13 cellular contexts compared by ENCODE assay signal in genomic region chr12:104050436-104050835, GRCh38. TPM values are rescaled to one million over a fixed set of nuclear protein-coding genes. Genes with fewer than 3 reads are reported as not detected.
DNase-seq lines count a peak whose midpoint lies in the region; ATAC-seq, FAIRE-seq and TF ChIP-seq lines count a peak whose summit lies in the region.
"Had no signal": no experiment of that assay in that cellular context is flagged by ENCODE, and none has a peak within 500 bp of the region (broad histone marks: within the 10 kb centered on the region; RNA-seq: fewer than 3 reads in every experiment).

No MANE protein-coding gene starts in this region.

- H4K5ac ChIP-seq in H1 (ENCODE audit: insufficient read length, low read depth, low read length), result no peak overlapping the region

- peak overlapping the region; percentile 75 for H2BK120ac ChIP-seq in H1 (replicated peaks; ENCODE audit: low read depth, low read length)

- H2AK5ac ChIP-seq in H1 (ENCODE audit: low read depth, low read length), result no peak overlapping the region

- H3K4me1 ChIP-seq in H1 (replicated peaks in 1 of 4; ENCODE audit: control insufficient read depth in 3 of 4, insufficient read depth in 4 of 4, low read length in 3 of 4) (peaks cover 2 to 9% (median 6%) of the 10 kb centered on the region in 4 experiments; a peak in 4 of 7 replicates), muscle layer of duodenum (ENCODE audit: control insufficient read depth in 1 of 2, insufficient read depth in 2 of 2, low read length in 2 of 2) (peaks cover 0 to 25% of the 10 kb centered on the region in 2 donors), urinary bladder (ENCODE audit: insufficient read depth) (no peaks in the 10 kb centered on the region)

- no peaks in the 10 kb centered on the region for H3K36me3 ChIP-seq in H1 (ENCODE audit: control insufficient read depth in 2 of 4, insufficient read depth in 4 of 4, low read length in 3 of 4)
- H3K36me3 ChIP-seq in muscle layer of duodenum (ENCODE audit: control insufficient read depth in 1 of 2, insufficient read depth in 2 of 2, low read length in 2 of 2), result no peaks in the 10 kb centered on the region
- H3K36me3 ChIP-seq in urinary bladder (ENCODE audit: insufficient read depth), result no peaks in the 10 kb centered on the region
- H3K36me3 ChIP-seq: WERI-Rb-1 had no signal

- no peak for DNase-seq in activated T-cell treated with anti-CD3 and anti-CD28 coated beads, Interleukin-2, amount 50 U/mL, for 72 hours
- no peak for DNase-seq in activated T-cell treated with anti-CD3 and anti-CD28 coated beads, Interleukin-2, amount 50 U/mL, for 48 hours
- DNase-seq in H1 (ENCODE audit: low read depth in 1 of 2, low spot score in 2 of 2) (no peak), NOMO-1 treated with dmso at 0.1 percent for 144 hours (lab: John Stamatoyannopoulos, UW; ENCODE audit: unreplicated experiment) (no peak)
- DNase-seq: 8988T, NCI-H526 treated with DMSO at 0.1 percent for 48 hours, WERI-Rb-1 had no signal

- no peak overlapping the region for H2BK12ac ChIP-seq in H1 (ENCODE audit: low read depth, low read length)

- POLR2A ChIA-PET in H1 (lab: Charles Lee; ENCODE audit: partially characterized antibody), result interaction anchor here (1.0 to 2.4 kb wide), 5 partner anchors 8 to 85 kb away, joined by 3 to 7 read pairs (median 4); partner anchors contain the start of genes HCFC2 and TDG

- no peak for TF ChIP-seq RAD21 in H1 (IDR thresholded peaks at IDR 0.05 in 1 of 2, conservative IDR thresholded peaks at IDR 0.05 in 1 of 2; ENCODE audit: low read depth in 2 of 2, low read length in 2 of 2)

- H3K14ac ChIP-seq in H1 (ENCODE audit: insufficient read length), result no peak overlapping the region

- peak overlapping the region; percentile 80 to 85 for H3K4me2 ChIP-seq in H1 (ENCODE audit: insufficient read depth in 1 of 2, low read depth in 2 of 2, low read length in 2 of 2)

- H3K18ac ChIP-seq in H1 (ENCODE audit: extremely low read depth, low read length), result no peak overlapping the region

- H3K79me1 ChIP-seq in H1 (ENCODE audit: low read depth, low read length), result no peaks in the 10 kb centered on the region

- no peak for TF ChIP-seq EP300 in H1 (IDR thresholded peaks at IDR 0.05; ENCODE audit: borderline replicate concordance in 1 of 2, low read depth in 2 of 2, low read length in 2 of 2)

- peaks cover 0 to 3% (median 0%) of the 10 kb centered on the region in 4 experiments; a peak in 2 of 7 replicates for H3K27me3 ChIP-seq in H1 (replicated peaks in 1 of 4; ENCODE audit: control insufficient read depth in 3 of 4, extremely low read depth in 1 of 4, insufficient read depth in 3 of 4, low read length in 3 of 4)
- H3K27me3 ChIP-seq in muscle layer of duodenum (ENCODE audit: low read depth, low read length), result no peaks in the 10 kb centered on the region

- CTCF ChIA-PET in H1 (lab: Charles Lee; ENCODE audit: partially characterized antibody), result interaction anchor here (1.3 kb wide), 1 partner anchor 58 kb away, joined by 4 read pairs; no protein-coding TSS in a partner anchor

- H3K27ac Mint-ChIP-seq in activated T-cell treated with anti-CD3 and anti-CD28 coated beads, Interleukin-2, amount 50 U/mL, for 72 hours, result no peak overlapping the region
- H3K27ac Mint-ChIP-seq: activated naive CD4-positive, alpha-beta T cell treated with anti-CD3 and anti-CD28 coated beads, Interleukin-2, amount 50 U/mL, for 24 hours had no signal

- H3K9me3 ChIP-seq in H1 (ENCODE audit: insufficient read depth in 2 of 2, low read depth in 1 of 2, low read length in 1 of 2) (no peaks in the 10 kb centered on the region), muscle layer of duodenum (ENCODE audit: control insufficient read depth in 1 of 2, low read length in 2 of 2) (no peaks in the 10 kb centered on the region)

- no peak for TF ChIP-seq CTCF in H1 (IDR thresholded peaks at IDR 0.05; ENCODE audit: control extremely low read depth in 1 of 3, insufficient read depth in 1 of 3, low read depth in 1 of 3, low read length in 3 of 3)

- 62% methylated on average over 3 of the region's 3 CpGs; no CpG with 5 or more reads in 1 of the 2 experiments for WGBS in H1 (ENCODE audit: extremely low coverage in 1 of 2, insufficient coverage in 1 of 2, insufficient read length in 1 of 2, insufficient replicate concordance in 2 of 2, low coverage in 1 of 2, low lambda C conversion rate in 2 of 2, missing lambda C conversion rate in 1 of 2), 2 experiments
- WGBS in urinary bladder, result 18% methylated on average over 3 of the region's 3 CpGs

- H3K27ac ChIP-seq in H1 (ENCODE audit: low read depth, low read length) (no peak overlapping the region), muscle layer of duodenum (ENCODE audit: low read length) (peak overlapping the region; percentile 49), urinary bladder (ENCODE audit: low read depth) (no peak overlapping the region)
- H3K27ac ChIP-seq: WERI-Rb-1 had no signal

- no peaks in the 10 kb centered on the region for H3K36me3 Mint-ChIP-seq in activated T-cell treated with anti-CD3 and anti-CD28 coated beads, Interleukin-2, amount 50 U/mL, for 72 hours (ENCODE audit: insufficient read depth in 2 of 2)
- H3K36me3 Mint-ChIP-seq: activated naive CD4-positive, alpha-beta T cell treated with anti-CD3 and anti-CD28 coated beads, Interleukin-2, amount 50 U/mL, for 24 hours had no signal

- no peak overlapping the region for H4K91ac ChIP-seq in H1 (replicated peaks; ENCODE audit: insufficient read length, low read length)

- no peak overlapping the region for H2BK5ac ChIP-seq in H1 (ENCODE audit: low read depth, low read length)

- H3K4me1 Mint-ChIP-seq in activated T-cell treated with anti-CD3 and anti-CD28 coated beads, Interleukin-2, amount 50 U/mL, for 72 hours (ENCODE audit: low read depth), result peaks cover 9% of the 10 kb centered on the region

- H3K4me3 ChIP-seq in H1 (ENCODE audit: extremely low read depth in 1 of 4, insufficient read depth in 2 of 4, low read depth in 3 of 4, low read length in 4 of 4) (peak overlapping the region; percentile 48 to 74 (median 61); a peak in 6 of 8 replicates), muscle layer of duodenum (ENCODE audit: low read depth in 1 of 2, low read length in 2 of 2) (peak overlapping the region; percentile 70 to 78), urinary bladder (ENCODE audit: low read depth, low read length) (peak overlapping the region; percentile 43)

- ATAC-seq in activated T-cell treated with anti-CD3 and anti-CD28 coated beads, Interleukin-2, amount 50 U/mL, for 72 hours (replicated peaks in 1 of 2), result no peak
- ATAC-seq in HG03039 (IDR thresholded peaks at IDR 0.05; ENCODE audit: unreplicated experiment) (no peak), GM19455 (IDR thresholded peaks at IDR 0.05; ENCODE audit: unreplicated experiment) (no peak)

- no peak overlapping the region for H4K8ac ChIP-seq in H1 (ENCODE audit: extremely low read depth, insufficient read depth, low read length)

- H3K9ac ChIP-seq in H1 (replicated peaks in 1 of 4; ENCODE audit: extremely low read depth in 1 of 4, low read depth in 3 of 4, low read length in 3 of 4), result no peak overlapping the region

- no peaks in the 10 kb centered on the region for H3K9me3 Mint-ChIP-seq in activated T-cell treated with anti-CD3 and anti-CD28 coated beads, Interleukin-2, amount 50 U/mL, for 72 hours
- H3K9me3 Mint-ChIP-seq: activated naive CD4-positive, alpha-beta T cell treated with anti-CD3 and anti-CD28 coated beads, Interleukin-2, amount 50 U/mL, for 24 hours had no signal

- H3K79me2 ChIP-seq in H1 (ENCODE audit: control insufficient read depth in 1 of 2, insufficient read depth in 2 of 2, low read length in 2 of 2), result no peaks in the 10 kb centered on the region

- H3K4me3 Mint-ChIP-seq in activated T-cell treated with anti-CD3 and anti-CD28 coated beads, Interleukin-2, amount 50 U/mL, for 72 hours, result peak overlapping the region; percentile 65 to 76

- no peak overlapping the region for H3K4ac ChIP-seq in H1 (replicated peaks; ENCODE audit: insufficient read length, low read depth, low read length)

- peaks cover 11% of the 10 kb centered on the region for H3K23me2 ChIP-seq in H1 (ENCODE audit: low read depth, low read length)

- peak overlapping the region; percentile 26 for H3K56ac ChIP-seq in H1 (replicated peaks; ENCODE audit: insufficient read length, low read depth, low read length)

- 0 out of 2 replicates have a peak overlapping the region, but pooled peaks have one; percentile 55 for H2BK20ac ChIP-seq in H1 (ENCODE audit: low read length)

- H2BK15ac ChIP-seq in H1 (ENCODE audit: low read length), result 0 out of 2 replicates have a peak overlapping the region, but pooled peaks have one; percentile 67

- H3K27me3 Mint-ChIP-seq in activated T-cell treated with anti-CD3 and anti-CD28 coated beads, Interleukin-2, amount 50 U/mL, for 72 hours (ENCODE audit: low read depth), result peaks cover 41% of the 10 kb centered on the region

- TF ChIP-seq POLR2A in H1 (IDR thresholded peaks at IDR 0.05; ENCODE audit: control extremely low read depth in 1 of 2, low read depth in 2 of 2, low read length in 2 of 2), result no peak

- no peaks in the 10 kb centered on the region for H4K20me1 ChIP-seq in H1 (replicated peaks in 1 of 2; ENCODE audit: control insufficient read depth in 1 of 2, insufficient read depth in 2 of 2, low read length in 2 of 2)

- H3K23ac ChIP-seq in H1 (ENCODE audit: insufficient read length), result no peak overlapping the region

- no peak for FAIRE-seq in H1 (lab: Jason Lieb, UNC)
- FAIRE-seq: HTR-8/SVneo had no signal

- peak overlapping the region; percentile 97 for H2AFZ ChIP-seq in H1 (ENCODE audit: low read length)

RNA-seq across cellular contexts. Expression of gene GLT8D2, which starts 0.4 kb away (rescaled TPM):
- total RNA-seq in activated T-cell treated with anti-CD3 and anti-CD28 coated beads, Interleukin-2, amount 50 U/mL, for 72 hours, result under 1 TPM; 0.23 to 0.36 TPM
- total RNA-seq in H1 (2021; fragmentation: NEBNext Ultra II Directional; extraction: Animal tissue kit (Norgen Biotek cat#: 25700)), result 5.7 and 6.8 TPM in 2 replicates
- 5.0 and 9.8 TPM in 2 replicates for polyA plus RNA-seq in H1 (2011; rRNA removed)
- 8.5 TPM for polyA plus RNA-seq in H1 (2011; cell fraction: cytosol; rRNA removed)
- 4.3 TPM for polyA plus RNA-seq in H1 (2011; cell fraction: nucleus; rRNA removed)
- 6.5 to 9.6 TPM (median 7.9 TPM) in 4 replicates for polyA plus RNA-seq in H1 (2012, experiment 1 of 2)
- polyA plus RNA-seq in H1 (2012, experiment 2 of 2), result 1.5 TPM
- polyA plus RNA-seq in H1 (2013, experiment 1 of 2), result 12.0 TPM
- 13.8 TPM for polyA plus RNA-seq in H1 (2013, experiment 2 of 2)
- 6.2 and 9.7 TPM in 2 replicates for polyA minus RNA-seq in H1 (2011; rRNA and poly(A)+ RNA removed)
- 5.1 TPM for polyA minus RNA-seq in H1 (2011; cell fraction: cytosol; rRNA and poly(A)+ RNA removed)
- 4.0 TPM for polyA minus RNA-seq in H1 (2011; cell fraction: nucleus; rRNA and poly(A)+ RNA removed)
- total RNA-seq in urinary bladder, result 101 TPM
- polyA plus RNA-seq in urinary bladder, result 37.2 TPM

RNA-seq across cellular contexts. Expression of gene HCFC2, which starts 13.9 kb away (rescaled TPM):
- total RNA-seq in activated T-cell treated with anti-CD3 and anti-CD28 coated beads, Interleukin-2, amount 50 U/mL, for 72 hours, result 10 to 100 TPM; 11.0 TPM
- total RNA-seq in H1 (2021; fragmentation: NEBNext Ultra II Directional; extraction: Animal tissue kit (Norgen Biotek cat#: 25700)), result 1.8 and 2.5 TPM in 2 replicates
- polyA plus RNA-seq in H1 (2011; rRNA removed), result 0.46 and 0.62 TPM in 2 replicates
- polyA plus RNA-seq in H1 (2011; cell fraction: cytosol; rRNA removed), result 0.61 TPM
- 0.36 TPM for polyA plus RNA-seq in H1 (2011; cell fraction: nucleus; rRNA removed)
- polyA plus RNA-seq in H1 (2012, experiment 1 of 2), result 0.53 to 1.2 TPM (median 0.65 TPM) in 4 replicates
- not detected for polyA plus RNA-seq in H1 (2012, experiment 2 of 2)
- 0.81 TPM for polyA plus RNA-seq in H1 (2013, experiment 1 of 2)
- polyA plus RNA-seq in H1 (2013, experiment 2 of 2), result 0.68 TPM
- polyA minus RNA-seq in H1 (2011; rRNA and poly(A)+ RNA removed), result 1.0 and 2.4 TPM in 2 replicates
- polyA minus RNA-seq in H1 (2011; cell fraction: cytosol; rRNA and poly(A)+ RNA removed), result 0.66 TPM
- polyA minus RNA-seq in H1 (2011; cell fraction: nucleus; rRNA and poly(A)+ RNA removed), result 2.2 TPM
- total RNA-seq in urinary bladder, result 66.3 TPM
- 13.7 TPM for polyA plus RNA-seq in urinary bladder

Comparison
In these comparisons a context has a peak if more than half of its experiments do, and no peak if none do; other contexts are left out.
1. RNA of gene GLT8D2, which starts 0.4 kb away (total RNA-seq): 101 TPM in urinary bladder (single experiment); 5.7 to 6.8 TPM in H1 and 0.23 to 0.36 TPM in activated T-cell treated with anti-CD3 and anti-CD28 coated beads, Interleukin-2, amount 50 U/mL, for 72 hours; every median in the first group is over 10 times any median in the second.
2. Peak in every context shown above with its lines, with median percentiles within 50 percentile points of each other: H3K4me3 ChIP-seq.